Comparison of ENCODE assay signal across 29 cellular contexts in the genomic region with DNA sequence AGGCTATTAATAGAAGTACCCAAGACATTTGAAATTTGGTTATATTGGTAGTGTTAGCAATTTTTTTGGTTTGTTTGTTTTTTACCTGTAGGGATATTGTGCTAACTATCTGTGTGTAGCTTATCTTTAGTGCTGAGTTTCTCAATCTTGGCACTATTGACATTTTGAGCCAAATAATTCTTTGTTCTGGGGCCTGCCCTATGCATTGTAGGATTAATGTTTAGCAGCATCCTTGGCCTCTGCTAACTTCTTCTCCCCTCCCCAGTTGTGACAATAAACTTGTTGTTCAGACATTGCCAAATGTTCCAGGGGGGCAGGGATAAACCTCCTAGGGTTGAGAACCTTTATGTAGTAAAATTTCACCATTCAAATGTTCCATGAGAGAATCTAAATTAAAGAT.
"Had no signal": no experiment of that assay in that cellular context is flagged by ENCODE, and none has a peak within 500 bp of the region (broad histone marks: within the 10 kb centered on the region; RNA-seq: fewer than 3 reads in every experiment).

No MANE protein-coding gene starts in this region.

- H3K4me3 ChIP-seq: stomach, suprapubic skin, testis, thoracic aorta, thyroid gland, tibial artery, tibial nerve, transverse colon, upper lobe of left lung, upper lobe of right lung, uterus, vagina had no signal

- ATAC-seq: stimulated activated effector memory CD8-positive, alpha-beta T cell treated with anti-CD3 and anti-CD28 coated beads, Interleukin-12 subunit alpha, Interleukin-12 subunit beta, amount 100 ng/mL, for 72 hours; stimulated activated memory B cell treated with anti-CD40 and anti-IgM and Interleukin-4, amounts not matched to agents 10 μg/mL and 1 μg/mL and 100 μg/mL, for 72 hours; stimulated activated naive B cell treated with anti-CD40 and anti-IgM and Interleukin-4, amounts not matched to agents 10 μg/mL and 1 μg/mL and 100 μg/mL, for 72 hours; stimulated activated naive CD8-positive, alpha-beta T cell treated with anti-CD3 and anti-CD28 coated beads, Interleukin-15, amount 100 ng/mL, for 72 hours; stimulated activated naive CD8-positive, alpha-beta T cell treated with anti-CD3 and anti-CD28 coated beads, Interleukin-15, Interleukin-2, amounts not matched to agents 100 U/mL and 50 U/mL, for 24 hours; upper lobe of right lung had no signal

- H3K4me3 Mint-ChIP-seq: stimulated activated effector memory CD8-positive, alpha-beta T cell treated with anti-CD3 and anti-CD28 coated beads, Interleukin-12 subunit alpha, Interleukin-12 subunit beta, amount 100 ng/mL, for 72 hours; stimulated activated memory B cell treated with anti-CD40 and anti-IgM and Interleukin-4, amounts not matched to agents 10 μg/mL and 1 μg/mL and 100 μg/mL, for 72 hours; stimulated activated naive B cell treated with anti-CD40 and anti-IgM and Interleukin-4, amounts not matched to agents 10 μg/mL and 1 μg/mL and 100 μg/mL, for 72 hours; stimulated activated naive CD8-positive, alpha-beta T cell treated with anti-CD3 and anti-CD28 coated beads, Interleukin-15, amount 100 ng/mL, for 72 hours; stimulated activated naive CD8-positive, alpha-beta T cell treated with anti-CD3 and anti-CD28 coated beads, Interleukin-15, Interleukin-2, amounts not matched to agents 100 ng/mL and 50 ng/mL, for 24 hours; type B pancreatic cell had no signal

- H3K27ac ChIP-seq: stomach, suprapubic skin, testis, thoracic aorta, thyroid gland, tibial artery, tibial nerve, transverse colon, upper lobe of left lung, upper lobe of right lung, uterus, vagina had no signal

- H3K9me3 Mint-ChIP-seq: stimulated activated effector memory CD8-positive, alpha-beta T cell treated with anti-CD3 and anti-CD28 coated beads, Interleukin-12 subunit alpha, Interleukin-12 subunit beta, amount 100 ng/mL, for 72 hours; stimulated activated memory B cell treated with anti-CD40 and anti-IgM and Interleukin-4, amounts not matched to agents 10 μg/mL and 1 μg/mL and 100 μg/mL, for 72 hours; stimulated activated naive B cell treated with anti-CD40 and anti-IgM and Interleukin-4, amounts not matched to agents 10 μg/mL and 1 μg/mL and 100 μg/mL, for 72 hours; stimulated activated naive CD8-positive, alpha-beta T cell treated with anti-CD3 and anti-CD28 coated beads, Interleukin-15, Interleukin-2, amounts not matched to agents 100 ng/mL and 50 ng/mL, for 24 hours; type B pancreatic cell had no signal

- H3K27me3 Mint-ChIP-seq: stimulated activated memory B cell treated with anti-CD40 and anti-IgM and Interleukin-4, amounts not matched to agents 10 μg/mL and 1 μg/mL and 100 μg/mL, for 72 hours; stimulated activated naive B cell treated with anti-CD40 and anti-IgM and Interleukin-4, amounts not matched to agents 10 μg/mL and 1 μg/mL and 100 μg/mL, for 72 hours; stimulated activated naive CD8-positive, alpha-beta T cell treated with anti-CD3 and anti-CD28 coated beads, Interleukin-15, amount 100 ng/mL, for 72 hours; stimulated activated naive CD8-positive, alpha-beta T cell treated with anti-CD3 and anti-CD28 coated beads, Interleukin-15, Interleukin-2, amounts not matched to agents 100 ng/mL and 50 ng/mL, for 24 hours; type B pancreatic cell had no signal

- H3K27ac Mint-ChIP-seq: stimulated activated effector memory CD8-positive, alpha-beta T cell treated with anti-CD3 and anti-CD28 coated beads, Interleukin-12 subunit alpha, Interleukin-12 subunit beta, amount 100 ng/mL, for 72 hours; stimulated activated memory B cell treated with anti-CD40 and anti-IgM and Interleukin-4, amounts not matched to agents 10 μg/mL and 1 μg/mL and 100 μg/mL, for 72 hours; stimulated activated naive B cell treated with anti-CD40 and anti-IgM and Interleukin-4, amounts not matched to agents 10 μg/mL and 1 μg/mL and 100 μg/mL, for 72 hours; stimulated activated naive CD8-positive, alpha-beta T cell treated with anti-CD3 and anti-CD28 coated beads, Interleukin-15, amount 100 ng/mL, for 72 hours; stimulated activated naive CD8-positive, alpha-beta T cell treated with anti-CD3 and anti-CD28 coated beads, Interleukin-15, Interleukin-2, amounts not matched to agents 100 ng/mL and 50 ng/mL, for 24 hours; type B pancreatic cell had no signal

- FAIRE-seq: urothelium cell line had no signal

- H3K27me3 ChIP-seq: stomach, suprapubic skin, testis, thyroid gland, tibial artery, tibial nerve, transverse colon, upper lobe of left lung, upper lobe of right lung, uterus, vagina had no signal

- H3K9me3 ChIP-seq: stomach, suprapubic skin, testis, thoracic aorta, thyroid gland, tibial artery, tibial nerve, transverse colon, upper lobe of left lung, upper lobe of right lung, uterus, vagina had no signal

- DNase-seq: stimulated activated CD4-positive, alpha-beta T cell treated with anti-CD3 and anti-CD28 coated beads, Interleukin-2, amount 100 ng/mL, for 48 hours; stimulated activated CD4-positive, alpha-beta T cell treated with anti-CD3 and anti-CD28 coated beads, Interleukin-4, amount 100 ng/mL, for 1 hour; stimulated activated CD4-positive, alpha-beta T cell treated with anti-CD3 and anti-CD28 coated beads, Interleukin-4, amount 100 ng/mL, for 24 hours; stimulated activated CD4-positive, alpha-beta T cell treated with anti-CD3 and anti-CD28 coated beads, Interleukin-4, amount 100 ng/mL, for 4 hours; stimulated activated CD8-positive, alpha-beta memory T cell treated with anti-CD3 and anti-CD28 coated beads, Interleukin-4, amount 100 ng/mL, for 48 hours; stimulated activated naive B cell treated with anti-CD40 and anti-IgM and Interleukin-4, amounts not matched to agents 10 μg/mL and 1 μg/mL and 100 μg/mL, for 72 hours; stimulated activated naive CD4-positive, alpha-beta T cell; stimulated activated naive CD4-positive, alpha-beta T cell treated with Interleukin-2 at 50 U/mL for 16 hours; stimulated activated naive CD8-positive, alpha-beta T cell treated with anti-CD3 and anti-CD28 coated beads, Interleukin-15, amount 100 ng/mL, for 72 hours; stimulated activated naive CD8-positive, alpha-beta T cell treated with anti-CD3 and anti-CD28 coated beads, Interleukin-15, Interleukin-2, amounts not matched to agents 100 U/mL and 50 U/mL, for 24 hours; stomach; substantia nigra; testis; thyroid gland; tibial artery; transverse colon; trophoblast cell; upper lobe of left lung; upper lobe of right lung; uterus had no signal

- H3K36me3 ChIP-seq: uterus, vagina had no signal

- H3K4me1 ChIP-seq: uterus had no signal
